ENCODE assay signal across 11 cellular contexts in the genomic region with DNA sequence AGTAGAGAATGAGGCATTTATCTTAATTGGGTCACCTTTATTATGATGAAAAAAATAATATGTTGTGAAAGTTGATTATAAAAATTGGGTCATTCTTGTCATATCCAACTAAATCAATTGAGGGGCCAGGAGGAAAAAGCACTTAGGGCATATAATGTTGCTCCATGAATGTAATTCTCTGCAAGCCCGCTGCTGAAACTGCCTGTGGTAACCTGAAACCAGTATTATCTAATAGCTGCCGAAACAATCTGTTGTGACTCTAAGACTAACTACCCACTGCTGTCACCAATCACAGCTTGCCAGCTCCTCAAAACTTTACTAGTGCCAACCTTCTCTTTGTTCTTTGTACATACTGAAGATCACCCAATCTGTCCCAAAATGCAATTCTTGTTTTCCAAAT.
DNase-seq lines count a peak whose midpoint lies in the region; ATAC-seq, FAIRE-seq and TF ChIP-seq lines count a peak whose summit lies in the region.
"Had no signal": no experiment of that assay in that cellular context is flagged by ENCODE, and none has a peak within 500 bp of the region (broad histone marks: within the 10 kb centered on the region; RNA-seq: fewer than 3 reads in every experiment).

No MANE protein-coding gene starts in this region.

- DNase-seq in DMS153 (lab: John Stamatoyannopoulos, UW) (peak; percentile 5), NCI-H2107 (lab: John Stamatoyannopoulos, UW) (peak; percentile 49), amniotic epithelial cell (ENCODE audit: low read depth) (peak; percentile 48), memory B cell (ENCODE audit: low spot score in 2 of 2) (no peak), H54 (ENCODE audit: insufficient read length, low spot score) (no peak)
- no peak for DNase-seq in stimulated activated CD8-positive, alpha-beta memory T cell treated with anti-CD3 and anti-CD28 coated beads, Interleukin-4, amount 100 ng/mL, for 48 hours
- DNase-seq: amniotic stem cell, upper lobe of right lung had no signal

- peaks cover 20% of the 10 kb centered on the region for H3K4me1 Mint-ChIP-seq in memory B cell

- H3K9me3 Mint-ChIP-seq in memory B cell = no peaks in the 10 kb centered on the region

- no peak for FAIRE-seq in H54 (lab: Jason Lieb, UNC)
- FAIRE-seq: endothelial cell of umbilical vein had no signal

- no peak for TF ChIP-seq POLR2A in H54 (IDR thresholded peaks at IDR 0.05; ENCODE audit: low read depth, low read length)

- H3K27ac Mint-ChIP-seq in memory B cell = peak overlapping the region; percentile 26

- no peak overlapping the region for H3K4me3 Mint-ChIP-seq in memory B cell

- H3K27me3 Mint-ChIP-seq in memory B cell = no peaks in the 10 kb centered on the region

- ATAC-seq in memory B cell (ENCODE audit: low read depth) (no peak), HG03460 (IDR thresholded peaks at IDR 0.05; ENCODE audit: unreplicated experiment) (no peak), HG02981 (IDR thresholded peaks at IDR 0.05; ENCODE audit: unreplicated experiment) (no peak)
- ATAC-seq: upper lobe of right lung had no signal

- peaks cover 22% of the 10 kb centered on the region for H3K36me3 Mint-ChIP-seq in memory B cell

Comparison
In these comparisons a context has a peak if more than half of its experiments do, and no peak if none do; other contexts are left out.
1. DNase-seq: peak in DMS153 (single experiment), NCI-H2107 (single experiment) and amniotic epithelial cell (single experiment); none in memory B cell (0 of 2), H54 (single experiment) and stimulated activated CD8-positive, alpha-beta memory T cell treated with anti-CD3 and anti-CD28 coated beads, Interleukin-4, amount 100 ng/mL, for 48 hours (single experiment).